14 cellular contexts compared by ENCODE assay signal in the genomic region with DNA sequence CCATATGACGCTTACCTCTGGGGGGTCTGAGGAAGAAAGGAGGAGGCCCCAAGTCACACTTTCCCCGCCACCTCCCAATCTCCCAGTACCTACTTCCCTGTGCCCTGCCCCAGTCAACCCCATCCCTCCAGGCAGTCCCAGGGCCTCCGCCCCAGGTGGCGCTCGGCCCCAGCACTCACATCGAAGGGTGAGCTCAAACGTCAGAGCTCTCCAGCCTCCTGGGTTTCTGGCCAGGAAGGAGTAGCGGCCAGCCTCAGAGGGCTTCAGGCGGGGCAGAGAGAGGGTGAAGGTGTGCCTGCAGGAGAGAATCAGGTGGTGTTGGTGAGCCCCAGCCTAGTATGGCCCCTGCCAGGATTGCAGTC. TPM values are rescaled to one million over a fixed set of nuclear protein-coding genes. Genes with fewer than 3 reads are reported as not detected.
DNase-seq lines count a peak whose midpoint lies in the region; ATAC-seq and TF ChIP-seq lines count a peak whose summit lies in the region.
"Had no signal": no experiment of that assay in that cellular context is flagged by ENCODE, and none has a peak within 500 bp of the region (broad histone marks: within the 10 kb centered on the region; RNA-seq: fewer than 3 reads in every experiment).

No MANE protein-coding gene starts in this region.

- no peak overlapping the region; a peak in 1 of 7 replicates for H3K27ac Mint-ChIP-seq in H9
- H3K27ac Mint-ChIP-seq: IgD-negative memory B cell had no signal

- no peak overlapping the region for H3K4ac ChIP-seq in H9 (ENCODE audit: low read depth, low read length)

- ATAC-seq in mucosa of descending colon, result peak; percentile 59
- no peak for ATAC-seq in omental fat pad (ENCODE audit: low FRiP score)
- ATAC-seq: A549 had no signal

- H3K23ac ChIP-seq in H9 (ENCODE audit: insufficient read length, low read depth, low read length), result no peak overlapping the region

- peak overlapping the region; percentile 55 for H3K4me2 ChIP-seq in BLaER1
- no peak overlapping the region for H3K4me2 ChIP-seq in H9 (ENCODE audit: insufficient read depth, insufficient read length, low read length)
- H3K4me2 ChIP-seq: A549 had no signal

- TF ChIP-seq CTCF in H9 (conservative IDR thresholded peaks at IDR 0.05), result no peak; the same call in 2 of the 3 replicates
- no peak for TF ChIP-seq CTCF in mucosa of descending colon (IDR thresholded peaks at IDR 0.05)
- no peak for TF ChIP-seq CTCF in omental fat pad (IDR thresholded peaks at IDR 0.05)

- no peak overlapping the region for H2BK12ac ChIP-seq in H9 (ENCODE audit: insufficient read length, low read depth, low read length)

- H3T11ph ChIP-seq in H9 (ENCODE audit: low read length), result no peak overlapping the region

- no peak overlapping the region for H2BK15ac ChIP-seq in H9 (ENCODE audit: low read depth, low read length)

- H4K5ac ChIP-seq in H9 (ENCODE audit: insufficient read length, low read depth, low read length), result no peak overlapping the region

- no peak overlapping the region for H2BK120ac ChIP-seq in H9 (ENCODE audit: low read depth, low read length, poor library complexity, severe bottlenecking)

- H3K9me3 ChIP-seq in BLaER1 (peaks cover 17% of the 10 kb centered on the region), H9 (ENCODE audit: control insufficient read depth, low read depth, low read length) (no peaks in the 10 kb centered on the region), mucosa of descending colon (no peaks in the 10 kb centered on the region)
- H3K9me3 ChIP-seq: A549, HAP-1 had no signal

- no peak overlapping the region for H2AK5ac ChIP-seq in H9 (ENCODE audit: insufficient read length, low read length)

- no peak overlapping the region for H4K91ac ChIP-seq in H9 (ENCODE audit: insufficient read length, low read depth, low read length)

- no peaks in the 10 kb centered on the region for H3K36me3 ChIP-seq in BLaER1
- H3K36me3 ChIP-seq in mucosa of descending colon (ENCODE audit: low read depth), result no peaks in the 10 kb centered on the region
- H3K36me3 ChIP-seq: HAP-1 had no signal

- H3K27me3 ChIP-seq in BLaER1, result no peaks in the 10 kb centered on the region
- H3K27me3 ChIP-seq in H9 (ENCODE audit: insufficient read depth, low read length), result no peaks in the 10 kb centered on the region

- no peak overlapping the region for H3K4me3 Mint-ChIP-seq in H9
- H3K4me3 Mint-ChIP-seq: CD14-positive monocyte, IgD-negative memory B cell had no signal

- DNase-seq in H9 (peak; percentile 45), ecto neural progenitor cell (ENCODE audit: low spot score) (peak; percentile 43), mucosa of descending colon (peak in 1 of 3 donors; percentile 46), omental fat pad (ENCODE audit: low spot score) (no peak), NCI-H510A (lab: John Stamatoyannopoulos, UW) (no peak), ACHN (no peak)
- DNase-seq: NCI-H187 treated with DMSO at 0.1 percent for 48 hours, OCI-M1, RPMI8226 had no signal

- H3K27ac ChIP-seq in BLaER1, result peak overlapping the region; percentile 57
- H3K27ac ChIP-seq in H9 (ENCODE audit: insufficient read length, low read depth, low read length), result no peak overlapping the region
- H3K27ac ChIP-seq: A549 had no signal

- H3K18ac ChIP-seq in H9 (ENCODE audit: insufficient read length, low read depth, low read length), result no peak overlapping the region

- peaks cover 1 to 9% of the 10 kb centered on the region in 2 experiments; a peak in 2 of 4 replicates for H3K4me1 Mint-ChIP-seq in H9

- H3K4me1 ChIP-seq in BLaER1, result peaks cover 62% of the 10 kb centered on the region
- H3K4me1 ChIP-seq in H9 (ENCODE audit: insufficient read depth, low read length), result no peaks in the 10 kb centered on the region
- H3K4me1 ChIP-seq in mucosa of descending colon (ENCODE audit: low read depth), result no peaks in the 10 kb centered on the region
- H3K4me1 ChIP-seq: HAP-1 had no signal

- in situ Hi-C loops in ACHN (cut with HindIII; ENCODE audit: low pct_ligation_motif_present, low pct_unique_long_range_greater_than_20kb, low sequenced_read_pairs), result no loop called here

- no peak overlapping the region for H3K56ac ChIP-seq in H9 (ENCODE audit: insufficient read length, low read depth, low read length)

- no peaks in the 10 kb centered on the region for H4K20me1 ChIP-seq in BLaER1
- no peaks in the 10 kb centered on the region for H4K20me1 ChIP-seq in H9 (ENCODE audit: control insufficient read depth, insufficient read depth, insufficient read length)

- no peak overlapping the region for H2AFZ ChIP-seq in H9 (ENCODE audit: low read length)

- no peak overlapping the region for H4K8ac ChIP-seq in H9 (replicated peaks; ENCODE audit: insufficient read length, low read depth, low read length)

- no peak overlapping the region for H3K14ac ChIP-seq in H9 (ENCODE audit: insufficient read depth, low read length)

- no peaks in the 10 kb centered on the region for H3K36me3 Mint-ChIP-seq in H9 (ENCODE audit: insufficient read depth in 1 of 3, low read depth in 3 of 3)
- H3K36me3 Mint-ChIP-seq: IgD-negative memory B cell had no signal

- no peak overlapping the region for H3K4me3 ChIP-seq in BLaER1
- no peak overlapping the region for H3K4me3 ChIP-seq in mucosa of descending colon
- H3K4me3 ChIP-seq: A549, HAP-1 had no signal

- intact Hi-C loops in mucosa of descending colon (cut with DNase I, micrococcal nuclease), result no loop called here

- H3K9ac ChIP-seq in BLaER1, result 0 out of 2 replicates have a peak overlapping the region, but pooled peaks have one; percentile 16
- no peak overlapping the region for H3K9ac ChIP-seq in H9 (ENCODE audit: extremely low read depth, insufficient read length, low read length)

- no peak overlapping the region for H2BK20ac ChIP-seq in H9 (ENCODE audit: low read depth, low read length, poor library complexity, severe bottlenecking)

- H3K9me3 Mint-ChIP-seq in H9, result no peaks in the 10 kb centered on the region; a peak in 1 of 5 replicates
- H3K9me3 Mint-ChIP-seq: CD14-positive monocyte, IgD-negative memory B cell had no signal

- peaks cover 11% of the 10 kb centered on the region for H3K27me3 Mint-ChIP-seq in H9 (ENCODE audit: low read depth)

- WGBS in H9 (ENCODE audit: extremely low coverage, insufficient read length, low lambda C conversion rate), result no CpG with 5 or more reads among the region's 9 CpGs

- no peaks in the 10 kb centered on the region for H3K23me2 ChIP-seq in H9 (ENCODE audit: insufficient read length, low read depth, low read length, poor library complexity, severe bottlenecking)

- H3K79me1 ChIP-seq in H9 (ENCODE audit: insufficient read depth, low read depth, low read length, poor library complexity, severe bottlenecking), result no peaks in the 10 kb centered on the region

- no peak overlapping the region for H2BK5ac ChIP-seq in H9 (ENCODE audit: insufficient read length, low read length)

- no peaks in the 10 kb centered on the region for H3K79me2 ChIP-seq in H9 (ENCODE audit: insufficient read depth, low read length)

RNA-seq across cellular contexts. Expression of a gene that starts 16.1 kb away (rescaled TPM):
- total RNA-seq in H9 (2021) (0.13 TPM in 1 of 2 replicates, not detected in the other), mucosa of descending colon (10 to 100 TPM in 2 of 3 donors, 1 to 10 TPM in 1; 9.0 to 39.0 (median 20.4) TPM), omental fat pad (100 to 1,000 TPM in 1 of 4 donors, 10 to 100 TPM in 3; 55.6 to 140 (median 77.6) TPM)

Comparison
In these comparisons a context has a peak if more than half of its experiments do, and no peak if none do; other contexts are left out.
1. DNase-seq: peak in H9 (single experiment) and ecto neural progenitor cell (single experiment); none in omental fat pad (single experiment), NCI-H510A (single experiment) and ACHN (single experiment).